27 cellular contexts compared by ENCODE assay signal in genomic region chr1:81690881-81691453, GRCh38.
DNase-seq lines count a peak whose midpoint lies in the region; ATAC-seq and TF ChIP-seq lines count a peak whose summit lies in the region.
"Had no signal": no experiment of that assay in that cellular context is flagged by ENCODE, and none has a peak within 500 bp of the region (broad histone marks: within the 10 kb centered on the region; RNA-seq: fewer than 3 reads in every experiment).

No MANE protein-coding gene starts in this region.

- WGBS in gastroesophageal sphincter (ENCODE audit: low coverage in 1 of 2), 2 donors, result 46 to 65% methylated on average over 3 of the region's 3 CpGs

- peak; percentile 67 for ATAC-seq in sciatic nerve
- ATAC-seq in gastroesophageal sphincter, result no peak
- ATAC-seq in GM18505 (IDR thresholded peaks at IDR 0.05; ENCODE audit: unreplicated experiment), result no peak
- ATAC-seq: activated CD8-positive, alpha-beta memory T cell treated with anti-CD3 and anti-CD28 coated beads, Interleukin-2, amount 10 ng/mL, durations not matched to agents 7 days and 5 days; lower lobe of right lung; natural killer cell treated with Interleukin-12 subunit alpha and Interleukin-12 subunit beta and Interleukin-15 and Interleukin-18, amount 100 ng/mL, for 72 hours; stimulated activated naive CD8-positive, alpha-beta T cell treated with anti-CD3 and anti-CD28 coated beads, Interleukin-15, Interleukin-2, amounts not matched to agents 100 U/mL and 50 U/mL, for 24 hours; T-cell had no signal

- H3K9me3 ChIP-seq in PC-9 (ENCODE audit: insufficient read depth, low read depth) (peaks cover 14% of the 10 kb centered on the region), gastroesophageal sphincter (no peaks in the 10 kb centered on the region)
- H3K9me3 ChIP-seq: lower lobe of right lung, testis, uterus had no signal

- H3K79me2 ChIP-seq in PC-9 (ENCODE audit: low read depth), result no peaks in the 10 kb centered on the region

- POLR2A ChIA-PET in PC-9 (lab: Charles Lee; ENCODE audit: unreplicated experiment), result no interaction called here

- peaks cover 32% of the 10 kb centered on the region for H3F3A ChIP-seq in PC-9 (ENCODE audit: insufficient read depth, low read depth)

- peak; percentile 33 for DNase-seq in GM03348 (ENCODE audit: low spot score)
- DNase-seq in PC-9, result no peak
- peak; percentile 12 for DNase-seq in fibroblast of gingiva (ENCODE audit: low read depth)
- no peak for DNase-seq in sciatic nerve (ENCODE audit: low spot score)
- no peak for DNase-seq in NCI-H2107 treated with DMSO at 0.1 percent for 48 hours (lab: John Stamatoyannopoulos, UW; ENCODE audit: unreplicated experiment)
- DNase-seq: activated CD4-positive, alpha-beta T cell treated with anti-CD3 and anti-CD28 coated beads, Interleukin-2, amount 50 U/mL, for 1 hour; activated CD4-positive, CD25-positive, alpha-beta regulatory T cell; activated CD8-positive, alpha-beta memory T cell treated with anti-CD3 and anti-CD28 coated beads, Interleukin-2, amount 10 ng/mL, durations not matched to agents 7 days and 5 days; activated gamma-delta T cell treated with Interleukin-2 at 50 U/mL for 16 hours; activated T-cell treated with anti-CD3 and anti-CD28 coated beads, Interleukin-2, amount 50 U/mL, for 48 hours; CD8-positive, alpha-beta memory T cell; effector memory CD4-positive, alpha-beta T cell; EL; foreskin melanocyte; lower lobe of right lung; NCI-H146; NCI-H345; SIG-M5; stimulated activated naive CD8-positive, alpha-beta T cell treated with anti-CD3 and anti-CD28 coated beads, Interleukin-15, Interleukin-2, amounts not matched to agents 100 U/mL and 50 U/mL, for 24 hours; T-cell; testis; uterus had no signal

- H3K9me2 ChIP-seq in PC-9 (ENCODE audit: insufficient read depth), result no peaks in the 10 kb centered on the region

- no peak for TF ChIP-seq EP300 in gastroesophageal sphincter (IDR thresholded peaks at IDR 0.05)

- H3K36me3 ChIP-seq in PC-9 (ENCODE audit: low read depth), result no peaks in the 10 kb centered on the region
- H3K36me3 ChIP-seq in gastroesophageal sphincter, result no peaks in the 10 kb centered on the region
- H3K36me3 ChIP-seq: lower lobe of right lung, uterus had no signal

- H3K27ac ChIP-seq in PC-9 (peak overlapping the region; percentile 95), gastroesophageal sphincter (no peak overlapping the region)
- H3K27ac ChIP-seq: coronary artery, lower lobe of right lung, testis, uterus had no signal

- no peak overlapping the region for H3K4me3 ChIP-seq in PC-9
- no peak overlapping the region for H3K4me3 ChIP-seq in gastroesophageal sphincter
- H3K4me3 ChIP-seq: coronary artery, lower lobe of right lung, skin epidermis, testis, uterus had no signal

- intact Hi-C loops in PC-9 (cut with micrococcal nuclease; ENCODE audit: unreplicated experiment) (no loop called here), sciatic nerve (cut with DNase I) (no loop called here)

- no TSS peak for BruUV-seq in PC-9 (replicated peaks; lab: Mats Ljungman, UMichigan)

- no peak for TF ChIP-seq POLR2A in gastroesophageal sphincter (IDR thresholded peaks at IDR 0.05)
- TF ChIP-seq POLR2A in GM18505 (IDR thresholded peaks at IDR 0.05; ENCODE audit: borderline replicate concordance, extremely low read depth, insufficient read depth, insufficient read length), result no peak

- no peak for TF ChIP-seq CTCF in PC-9 (conservative IDR thresholded peaks at IDR 0.05)
- no peak for TF ChIP-seq CTCF in gastroesophageal sphincter (IDR thresholded peaks at IDR 0.05)

- no peaks in the 10 kb centered on the region for H4K20me1 ChIP-seq in PC-9 (ENCODE audit: insufficient read depth)

- H2AFZ ChIP-seq in PC-9, result no peak overlapping the region; the same call in 1 of the 2 replicates

- H3K27me3 ChIP-seq in PC-9 (ENCODE audit: insufficient read depth, low read depth) (no peaks in the 10 kb centered on the region), gastroesophageal sphincter (no peaks in the 10 kb centered on the region)
- H3K27me3 ChIP-seq: testis, uterus had no signal

- peak overlapping the region; percentile 75; the same call in 1 of the 2 replicates for H3K4me2 ChIP-seq in PC-9

- H3K4me1 ChIP-seq in PC-9 (replicated peaks; ENCODE audit: insufficient read depth) (peaks cover 44% of the 10 kb centered on the region), gastroesophageal sphincter (peaks cover 0 to 6% (median 0%) of the 10 kb centered on the region in 3 donors)
- H3K4me1 ChIP-seq: lower lobe of right lung, testis, uterus had no signal

- CTCF ChIA-PET in PC-9 (lab: Charles Lee), result no interaction called here

Comparison
In these comparisons a context has a peak if more than half of its experiments do, and no peak if none do; other contexts are left out.
1. DNase-seq: peak in GM03348 (single experiment) and fibroblast of gingiva (single experiment); none in PC-9 (0 of 2), sciatic nerve (single experiment) and NCI-H2107 treated with DMSO at 0.1 percent for 48 hours (single experiment).